Comparison of ENCODE assay signal across 8 cellular contexts in genomic region chr20:37615507-37616425, GRCh38.
DNase-seq lines count a peak whose midpoint lies in the region; ATAC-seq and TF ChIP-seq lines count a peak whose summit lies in the region.

No MANE protein-coding gene starts in this region.

- no peaks in the 10 kb centered on the region for H3K27me3 ChIP-seq in CD8-positive, alpha-beta memory T cell (ENCODE audit: insufficient read depth, low read length, poor library complexity, severe bottlenecking)
- peaks cover 28 to 50% of the 10 kb centered on the region in 2 experiments for H3K27me3 ChIP-seq in mesenchymal stem cell (ENCODE audit: control insufficient read depth in 1 of 2, insufficient read depth in 1 of 2, low read length in 2 of 2)

- no peak overlapping the region for H4K91ac ChIP-seq in mesenchymal stem cell (ENCODE audit: low read length)

- no peak overlapping the region for H2AFZ ChIP-seq in mesenchymal stem cell (ENCODE audit: low read depth, low read length)

- H3K36me3 ChIP-seq in CD8-positive, alpha-beta memory T cell (ENCODE audit: insufficient read depth, low read length): no peaks in the 10 kb centered on the region
- no peaks in the 10 kb centered on the region for H3K36me3 ChIP-seq in mesenchymal stem cell (ENCODE audit: control insufficient read depth in 1 of 2, insufficient read depth in 2 of 2, low read depth in 1 of 2, low read length in 2 of 2)

- no peak overlapping the region for H3K18ac ChIP-seq in mesenchymal stem cell (ENCODE audit: low read depth in 1 of 2, low read length in 2 of 2)

- CTCF ChIA-PET in CD8-positive, alpha-beta memory T cell (lab: Charles Lee): no interaction called here

- peaks cover 26 to 43% of the 10 kb centered on the region in 2 donors for H3K27me3 Mint-ChIP-seq in CD8-positive, alpha-beta memory T cell

- H2BK12ac ChIP-seq in mesenchymal stem cell (ENCODE audit: low read length in 2 of 2): no peak overlapping the region

- no peak overlapping the region for H3K4me3 ChIP-seq in CD8-positive, alpha-beta memory T cell (ENCODE audit: low read length)
- H3K4me3 ChIP-seq in astrocyte of the spinal cord (ENCODE audit: low read depth, low read length) (no peak overlapping the region), mesenchymal stem cell (ENCODE audit: insufficient read depth in 1 of 2, low read depth in 1 of 2, low read length in 2 of 2) (no peak overlapping the region)

- H2BK5ac ChIP-seq in mesenchymal stem cell (ENCODE audit: low read depth, low read length, poor library complexity, severe bottlenecking): no peak overlapping the region

- no peak overlapping the region for H3K27ac ChIP-seq in CD8-positive, alpha-beta memory T cell (ENCODE audit: low read depth, low read length)
- no peak overlapping the region for H3K27ac ChIP-seq in mesenchymal stem cell (ENCODE audit: low read length, poor library complexity, severe bottlenecking)

- H2BK120ac ChIP-seq in mesenchymal stem cell (ENCODE audit: low read depth, low read length): no peak overlapping the region

- H3K79me1 ChIP-seq in mesenchymal stem cell (replicated peaks; ENCODE audit: low read length, poor library complexity, severe bottlenecking): no peaks in the 10 kb centered on the region

- no peak overlapping the region for H2BK15ac ChIP-seq in mesenchymal stem cell (ENCODE audit: low read depth, poor library complexity, severe bottlenecking)

- WGBS in mesenchymal stem cell: 43% methylated on average over 5 of the region's 6 CpGs

- POLR2A ChIA-PET in CD8-positive, alpha-beta memory T cell (lab: Charles Lee): no interaction called here

- no peak overlapping the region for H3K4me2 ChIP-seq in mesenchymal stem cell (ENCODE audit: low read length, poor library complexity, severe bottlenecking)

- no peaks in the 10 kb centered on the region for H3K4me1 ChIP-seq in CD8-positive, alpha-beta memory T cell (ENCODE audit: insufficient read depth, low read length)
- H3K4me1 ChIP-seq in mesenchymal stem cell (ENCODE audit: control insufficient read depth, insufficient read depth, low read depth, low read length): no peaks in the 10 kb centered on the region

- H3K4me1 Mint-ChIP-seq in CD8-positive, alpha-beta memory T cell: no peaks in the 10 kb centered on the region

- in situ Hi-C loops in astrocyte of the spinal cord (cut with HindIII; ENCODE audit: low sequenced_read_pairs): no loop called here

- peak in 4 of 5 donors; percentile 6 to 60 (median 22) for DNase-seq in CD8-positive, alpha-beta memory T cell
- peak; percentile 34 for DNase-seq in HuH-7.5 (ENCODE audit: low spot score)
- DNase-seq in SW480 (ENCODE audit: low spot score): peak; percentile 53
- peak; percentile 49 for DNase-seq in astrocyte of the spinal cord (ENCODE audit: low read depth, low spot score)
- peak; percentile 20 for DNase-seq in mesenchymal stem cell
- peak; percentile 72 for DNase-seq in stimulated activated naive CD8-positive, alpha-beta T cell treated with anti-CD3 and anti-CD28 coated beads, Interleukin-15, Interleukin-2, amounts not matched to agents 100 U/mL and 50 U/mL, for 24 hours

- H3K4ac ChIP-seq in mesenchymal stem cell (ENCODE audit: low read depth in 1 of 2, low read length in 2 of 2): no peak overlapping the region

- no peak overlapping the region for H3K23ac ChIP-seq in mesenchymal stem cell (ENCODE audit: low read length in 2 of 2)

- no peaks in the 10 kb centered on the region for H3K9me3 ChIP-seq in CD8-positive, alpha-beta memory T cell (ENCODE audit: low read length)
- H3K9me3 ChIP-seq in mesenchymal stem cell (ENCODE audit: control insufficient read depth, low read length): peaks cover 5% of the 10 kb centered on the region

- peaks cover 0 to 4% (median 0%) of the 10 kb centered on the region in 5 donors for H3K9me3 Mint-ChIP-seq in CD8-positive, alpha-beta memory T cell

- peaks cover 0 to 2% (median 0%) of the 10 kb centered on the region in 3 donors for H3K36me3 Mint-ChIP-seq in CD8-positive, alpha-beta memory T cell

- H2AK5ac ChIP-seq in mesenchymal stem cell (ENCODE audit: low read length, severe bottlenecking): no peak overlapping the region

- H3K27ac Mint-ChIP-seq in CD8-positive, alpha-beta memory T cell: no peak overlapping the region

- peak; percentile 72 for ATAC-seq in stimulated activated naive CD8-positive, alpha-beta T cell treated with anti-CD3 and anti-CD28 coated beads, Interleukin-15, Interleukin-2, amounts not matched to agents 100 U/mL and 50 U/mL, for 24 hours
- ATAC-seq in GM18520 (IDR thresholded peaks at IDR 0.05; ENCODE audit: unreplicated experiment) (no peak), HG02588 (IDR thresholded peaks at IDR 0.05; ENCODE audit: unreplicated experiment) (no peak)

- H3K9ac ChIP-seq in mesenchymal stem cell (ENCODE audit: low read length): no peak overlapping the region

- H3K4me3 Mint-ChIP-seq in CD8-positive, alpha-beta memory T cell: no peak overlapping the region

- H3K14ac ChIP-seq in mesenchymal stem cell (ENCODE audit: low read length in 2 of 2): no peak overlapping the region

- H4K8ac ChIP-seq in mesenchymal stem cell (ENCODE audit: low read length): no peak overlapping the region

- peak; percentile 88 for TF ChIP-seq CTCF in astrocyte of the spinal cord (IDR thresholded peaks at IDR 0.05; ENCODE audit: low read depth, low read length)

Comparison
In these comparisons a context has a peak if more than half of its experiments do, and no peak if none do; other contexts are left out.
1. DNase-seq: peak in every context shown above with its lines; median percentile 72 in stimulated activated naive CD8-positive, alpha-beta T cell treated with anti-CD3 and anti-CD28 coated beads, Interleukin-15, Interleukin-2, amounts not matched to agents 100 U/mL and 50 U/mL, for 24 hours; 53 in SW480; 49 in astrocyte of the spinal cord; 34 in HuH-7.5; 22 in CD8-positive, alpha-beta memory T cell; 20 in mesenchymal stem cell.